ENCODE assay signal across 11 cellular contexts in genomic region chr5:81187885-81188284, GRCh38. TPM values are rescaled to one million over a fixed set of nuclear protein-coding genes. Genes with fewer than 3 reads are reported as not detected.
DNase-seq lines count a peak whose midpoint lies in the region; ATAC-seq lines count a peak whose summit lies in the region.
"Had no signal": no experiment of that assay in that cellular context is flagged by ENCODE, and none has a peak within 500 bp of the region (broad histone marks: within the 10 kb centered on the region; RNA-seq: fewer than 3 reads in every experiment).

No MANE protein-coding gene starts in this region.

- no peaks in the 10 kb centered on the region for H3K27me3 Mint-ChIP-seq in natural killer cell treated with Interleukin-12 subunit alpha and Interleukin-12 subunit beta and Interleukin-15 and Interleukin-18, amount 100 ng/mL, for 72 hours
- H3K27me3 Mint-ChIP-seq: central memory CD8-positive, alpha-beta T cell had no signal

- no peaks in the 10 kb centered on the region for H3K9me3 Mint-ChIP-seq in natural killer cell treated with Interleukin-12 subunit alpha and Interleukin-12 subunit beta and Interleukin-15 and Interleukin-18, amount 100 ng/mL, for 72 hours
- H3K9me3 Mint-ChIP-seq: central memory CD8-positive, alpha-beta T cell had no signal

- peak; percentile 60 for ATAC-seq in GM19463 (IDR thresholded peaks at IDR 0.05; ENCODE audit: unreplicated experiment)
- ATAC-seq in natural killer cell treated with Interleukin-12 subunit alpha and Interleukin-12 subunit beta and Interleukin-15 and Interleukin-18, amount 100 ng/mL, for 72 hours = no peak

- H3K27ac Mint-ChIP-seq in natural killer cell treated with Interleukin-12 subunit alpha and Interleukin-12 subunit beta and Interleukin-15 and Interleukin-18, amount 100 ng/mL, for 72 hours = peak overlapping the region; percentile 50 to 59

- DNase-seq in NCI-H510A treated with DMSO at 0.1 percent for 48 hours (lab: John Stamatoyannopoulos, UW) (peak; percentile 10), NCI-H510A (lab: John Stamatoyannopoulos, UW) (no peak), SHP77 (lab: John Stamatoyannopoulos, UW) (peak; percentile 60 to 72), AG20443 (ENCODE audit: low spot score) (no peak), putamen (ENCODE audit: low spot score) (no peak), NK-92 (lab: John Stamatoyannopoulos, UW; ENCODE audit: unreplicated experiment) (no peak)
- DNase-seq in natural killer cell treated with Interleukin-12 subunit alpha and Interleukin-12 subunit beta and Interleukin-15 and Interleukin-18, amount 100 ng/mL, for 72 hours (ENCODE audit: low spot score) = no peak
- DNase-seq: islet precursor cell, NCI-H2171 treated with DMSO at 0.1 percent for 48 hours had no signal

- H3K4me1 Mint-ChIP-seq in natural killer cell treated with Interleukin-12 subunit alpha and Interleukin-12 subunit beta and Interleukin-15 and Interleukin-18, amount 100 ng/mL, for 72 hours (ENCODE audit: low read depth in 2 of 2) = peaks cover 3 to 25% of the 10 kb centered on the region in 2 donors

- no peaks in the 10 kb centered on the region for H3K36me3 Mint-ChIP-seq in natural killer cell treated with Interleukin-12 subunit alpha and Interleukin-12 subunit beta and Interleukin-15 and Interleukin-18, amount 100 ng/mL, for 72 hours

- H3K4me3 Mint-ChIP-seq in natural killer cell treated with Interleukin-12 subunit alpha and Interleukin-12 subunit beta and Interleukin-15 and Interleukin-18, amount 100 ng/mL, for 72 hours = peak overlapping the region; percentile 26
- H3K4me3 Mint-ChIP-seq: central memory CD8-positive, alpha-beta T cell had no signal

RNA-seq across cellular contexts. Expression of gene CKMT2, which starts 45.2 kb away (rescaled TPM):
- total RNA-seq in natural killer cell treated with Interleukin-12 subunit alpha and Interleukin-12 subunit beta and Interleukin-15 and Interleukin-18, amount 100 ng/mL, for 72 hours = not detected

Comparison
In these comparisons a context has a peak if more than half of its experiments do, and no peak if none do; other contexts are left out.
1. DNase-seq: peak in NCI-H510A treated with DMSO at 0.1 percent for 48 hours (single experiment) and SHP77 (2 of 2); none in NCI-H510A (single experiment), natural killer cell treated with Interleukin-12 subunit alpha and Interleukin-12 subunit beta and Interleukin-15 and Interleukin-18, amount 100 ng/mL, for 72 hours (single experiment), AG20443 (single experiment), putamen (single experiment) and NK-92 (single experiment).